23 cellular contexts compared by ENCODE assay signal in the genomic region with DNA sequence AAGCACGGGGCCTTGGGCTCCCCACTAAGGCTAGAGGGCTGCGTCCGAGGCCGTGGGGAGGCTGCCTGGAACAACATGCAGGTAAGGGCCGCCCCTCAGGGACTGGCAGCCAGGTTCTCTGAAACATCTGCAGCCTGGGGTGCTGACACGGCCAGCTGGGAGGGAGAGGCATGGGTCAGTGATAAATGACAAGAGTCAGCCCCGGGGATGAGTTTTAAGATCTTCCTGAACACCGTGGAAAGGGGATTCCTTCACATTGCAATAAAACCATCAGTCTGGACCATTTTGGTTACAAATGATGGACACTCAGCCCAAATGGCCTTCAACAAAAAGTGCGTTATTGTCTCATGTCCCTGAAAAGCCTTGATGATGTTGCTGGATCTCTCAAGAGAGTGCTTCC.
"Had no signal": no experiment of that assay in that cellular context is flagged by ENCODE, and none has a peak within 500 bp of the region (broad histone marks: within the 10 kb centered on the region; RNA-seq: fewer than 3 reads in every experiment).

No MANE protein-coding gene starts in this region.

- H3K27ac ChIP-seq: RWPE1, SJCRH30 had no signal

- H3K4me3 ChIP-seq: MG63, SJCRH30 had no signal

- H3K27me3 ChIP-seq: MG63, SJCRH30 had no signal

- H3K9me3 ChIP-seq: MG63, SJCRH30 had no signal

- H3K36me3 ChIP-seq: SJCRH30 had no signal

- ATAC-seq: HepG2, Panc1, PC-3, SK-N-SH treated with all-trans-retinoic acid at 6 μM for 48 hours had no signal

- DNase-seq: IMR-90, Karpas-422, KG1, MG63, NCI-H1092, NCI-H1105 treated with DMSO at 0.1 percent for 48 hours, NCI-H1417 treated with DMSO at 0.1 percent for 48 hours, NCI-H146, NCI-H1694 treated with DMSO at 0.1 percent for 48 hours, NCI-H1930, NCI-H2081, NCI-H2107, NCI-H2227 treated with DMSO at 0.1 percent for 48 hours, NCI-H524 treated with DMSO at 0.1 percent for 48 hours, NCI-H69, NCI-H774, PC-3, SHP77, SJCRH30 had no signal

- H3K4me1 ChIP-seq: SJCRH30 had no signal
